ENCODE assay signal across 14 cellular contexts in the genomic region with DNA sequence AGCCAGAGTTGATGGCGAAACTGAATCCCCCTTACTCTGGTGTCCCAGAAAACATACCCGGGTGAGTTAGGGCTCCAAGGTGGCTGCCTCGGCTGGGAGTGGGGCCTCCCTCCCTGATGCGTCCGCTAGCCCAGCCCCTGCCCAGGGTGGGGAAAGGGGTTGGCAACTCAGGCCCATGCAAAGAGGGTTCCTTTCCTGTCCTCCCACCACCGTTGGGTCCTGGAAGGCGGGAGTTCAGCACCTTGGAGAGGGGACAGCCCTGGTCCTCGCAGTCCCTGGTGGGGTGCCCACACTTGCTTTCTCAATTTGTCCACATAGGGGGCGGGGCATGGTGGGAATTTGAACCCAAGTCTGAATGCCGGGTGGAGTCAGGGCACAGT. TPM values are rescaled to one million over a fixed set of nuclear protein-coding genes. Genes with fewer than 3 reads are reported as not detected.
A peak's percentile ranks its signal among the peaks of the same experiment; 100 is the strongest.
DNase-seq lines count a peak whose midpoint lies in the region; ATAC-seq and TF ChIP-seq lines count a peak whose summit lies in the region.
"Had no signal": no experiment of that assay in that cellular context is flagged by ENCODE, and none has a peak within 500 bp of the region (broad histone marks: within the 10 kb centered on the region; RNA-seq: fewer than 3 reads in every experiment).

No MANE protein-coding gene starts in this region.

- no peak for ATAC-seq in activated CD8-positive, alpha-beta memory T cell treated with anti-CD3 and anti-CD28 coated beads, Interleukin-2, amount 10 ng/mL, durations not matched to agents 7 days and 5 days
- no peak for ATAC-seq in GM18520 (IDR thresholded peaks at IDR 0.05; ENCODE audit: unreplicated experiment)
- no peak for ATAC-seq in GM18517 (IDR thresholded peaks at IDR 0.05; ENCODE audit: unreplicated experiment)

- H3K36me3 ChIP-seq in OCI-LY1 (ENCODE audit: insufficient read depth, low read length), result peaks cover 43% of the 10 kb centered on the region

- CTCF ChIA-PET in activated CD8-positive, alpha-beta memory T cell treated with anti-CD3 and anti-CD28 coated beads, Interleukin-2, amount 10 ng/mL, durations not matched to agents 7 days and 5 days (lab: Charles Lee), result interaction anchor here (0.6 to 1.0 kb wide), 2 partner anchors 16 to 185 kb away, joined by 3 read pairs; no protein-coding TSS in a partner anchor

- no peak overlapping the region for H3K27ac Mint-ChIP-seq in activated CD8-positive, alpha-beta memory T cell treated with anti-CD3 and anti-CD28 coated beads, Interleukin-2, amount 10 ng/mL, durations not matched to agents 7 days and 5 days
- H3K27ac Mint-ChIP-seq: CD14-positive monocyte had no signal

- H3K27me3 ChIP-seq in OCI-LY1 (ENCODE audit: insufficient read depth, low read length), result no peaks in the 10 kb centered on the region
- H3K27me3 ChIP-seq: spleen had no signal

- no peaks in the 10 kb centered on the region for H3K9me2 ChIP-seq in OCI-LY1 (ENCODE audit: low read depth, low read length)

- H3K9me3 ChIP-seq in OCI-LY1 (ENCODE audit: low read length), result no peaks in the 10 kb centered on the region
- H3K9me3 ChIP-seq: HAP-1, spleen had no signal

- no peak overlapping the region for H3K4me2 ChIP-seq in OCI-LY1 (ENCODE audit: low read length)

- H3K27ac ChIP-seq in OCI-LY1 (ENCODE audit: low read depth, low read length, poor library complexity, severe bottlenecking), result peak overlapping the region; percentile 59
- H3K27ac ChIP-seq: spleen had no signal

- no peaks in the 10 kb centered on the region for H3F3A ChIP-seq in OCI-LY1 (ENCODE audit: insufficient read depth, low read length)

- peaks cover 28% of the 10 kb centered on the region for H3K4me1 Mint-ChIP-seq in activated CD8-positive, alpha-beta memory T cell treated with anti-CD3 and anti-CD28 coated beads, Interleukin-2, amount 10 ng/mL, durations not matched to agents 7 days and 5 days

- H3K9ac ChIP-seq in OCI-LY1 (ENCODE audit: low read length), result no peak overlapping the region

- no peak overlapping the region for H3K4me3 Mint-ChIP-seq in activated CD8-positive, alpha-beta memory T cell treated with anti-CD3 and anti-CD28 coated beads, Interleukin-2, amount 10 ng/mL, durations not matched to agents 7 days and 5 days
- H3K4me3 Mint-ChIP-seq: CD14-positive monocyte had no signal

- H3K27me3 Mint-ChIP-seq in activated CD8-positive, alpha-beta memory T cell treated with anti-CD3 and anti-CD28 coated beads, Interleukin-2, amount 10 ng/mL, durations not matched to agents 7 days and 5 days, result no peaks in the 10 kb centered on the region

- peak; percentile 49 for DNase-seq in activated CD8-positive, alpha-beta memory T cell treated with anti-CD3 and anti-CD28 coated beads, Interleukin-2, amount 10 ng/mL, durations not matched to agents 7 days and 5 days
- DNase-seq in activated CD8-positive, alpha-beta memory T cell treated with anti-CD3 and anti-CD28 coated beads, Interleukin-2, amount 50 U/mL, for 4 hours, result no peak
- DNase-seq in fibroblast of the aortic adventitia (ENCODE audit: low read depth) (peak; percentile 22), amygdala (lab: John Stamatoyannopoulos, UW) (no peak)
- DNase-seq in stimulated activated CD4-positive, alpha-beta T cell treated with anti-CD3 and anti-CD28 coated beads, Interleukin-4, amount 100 ng/mL, for 24 hours, result peak; percentile 25
- DNase-seq: spleen had no signal

- no peak overlapping the region for H2AFZ ChIP-seq in OCI-LY1 (ENCODE audit: low read length)

- no peaks in the 10 kb centered on the region for H3K9me3 Mint-ChIP-seq in activated CD8-positive, alpha-beta memory T cell treated with anti-CD3 and anti-CD28 coated beads, Interleukin-2, amount 10 ng/mL, durations not matched to agents 7 days and 5 days (ENCODE audit: low read depth)

- no peaks in the 10 kb centered on the region for H4K20me1 ChIP-seq in OCI-LY1 (ENCODE audit: insufficient read depth, low read length)

- H3K36me3 Mint-ChIP-seq in activated CD8-positive, alpha-beta memory T cell treated with anti-CD3 and anti-CD28 coated beads, Interleukin-2, amount 10 ng/mL, durations not matched to agents 7 days and 5 days, result peaks cover 9% of the 10 kb centered on the region

- TF ChIP-seq CTCF in OCI-LY1 (IDR thresholded peaks at IDR 0.05; ENCODE audit: low read length), result no peak
- no peak for TF ChIP-seq CTCF in fibroblast of the aortic adventitia (IDR thresholded peaks at IDR 0.05; ENCODE audit: insufficient read depth, low read length)

- peaks cover 36% of the 10 kb centered on the region for H3K4me1 ChIP-seq in OCI-LY1 (ENCODE audit: insufficient read depth, low read length, severe bottlenecking)

- H3K79me2 ChIP-seq in OCI-LY1 (ENCODE audit: insufficient read depth, low read length), result peaks cover 3% of the 10 kb centered on the region; the same call in 1 of the 2 replicates

- H3K4me3 ChIP-seq in OCI-LY1 (ENCODE audit: low read depth, low read length, poor library complexity, severe bottlenecking) (no peak overlapping the region), fibroblast of the aortic adventitia (ENCODE audit: low read depth, low read length) (no peak overlapping the region)
- H3K4me3 ChIP-seq: HAP-1, spleen had no signal

RNA-seq across cellular contexts. Expression of a gene that starts 6.1 kb away (rescaled TPM):
- 100 to 1,000 TPM; 136 to 150 TPM for total RNA-seq in activated CD8-positive, alpha-beta memory T cell treated with anti-CD3 and anti-CD28 coated beads, Interleukin-2, amount 10 ng/mL, durations not matched to agents 7 days and 5 days
- total RNA-seq in fibroblast of the aortic adventitia (ENCODE audit: low replicate concordance), result 9.1 and 42.7 TPM in 2 replicates

RNA-seq across cellular contexts. Expression of a gene that starts 6.7 kb away (rescaled TPM):
- not detected for total RNA-seq in activated CD8-positive, alpha-beta memory T cell treated with anti-CD3 and anti-CD28 coated beads, Interleukin-2, amount 10 ng/mL, durations not matched to agents 7 days and 5 days
- total RNA-seq in fibroblast of the aortic adventitia (ENCODE audit: low replicate concordance), result not detected in 2 replicates
- total RNA-seq: mucosa of gallbladder, NCI-H460, spleen, subcutaneous adipose tissue had no signal

RNA-seq across cellular contexts. Expression of a gene that starts 41.3 kb away (rescaled TPM):
- total RNA-seq in activated CD8-positive, alpha-beta memory T cell treated with anti-CD3 and anti-CD28 coated beads, Interleukin-2, amount 10 ng/mL, durations not matched to agents 7 days and 5 days, result 100 to 1,000 TPM; 175 to 184 TPM
- 66.1 and 161 TPM in 2 replicates for total RNA-seq in fibroblast of the aortic adventitia (ENCODE audit: low replicate concordance)

RNA-seq across cellular contexts. Expression of a gene that starts 45.9 kb away (rescaled TPM):
- 100 to 1,000 TPM; 103 to 104 TPM for total RNA-seq in activated CD8-positive, alpha-beta memory T cell treated with anti-CD3 and anti-CD28 coated beads, Interleukin-2, amount 10 ng/mL, durations not matched to agents 7 days and 5 days
- 63.6 and 64.6 TPM in 2 replicates for total RNA-seq in fibroblast of the aortic adventitia (ENCODE audit: low replicate concordance)

Comparison
In these comparisons a context has a peak if more than half of its experiments do, and no peak if none do; other contexts are left out.
1. DNase-seq: peak in activated CD8-positive, alpha-beta memory T cell treated with anti-CD3 and anti-CD28 coated beads, Interleukin-2, amount 10 ng/mL, durations not matched to agents 7 days and 5 days (single experiment), fibroblast of the aortic adventitia (single experiment) and stimulated activated CD4-positive, alpha-beta T cell treated with anti-CD3 and anti-CD28 coated beads, Interleukin-4, amount 100 ng/mL, for 24 hours (single experiment); none in activated CD8-positive, alpha-beta memory T cell treated with anti-CD3 and anti-CD28 coated beads, Interleukin-2, amount 50 U/mL, for 4 hours (single experiment) and amygdala (0 of 56).